In the genomic region with DNA sequence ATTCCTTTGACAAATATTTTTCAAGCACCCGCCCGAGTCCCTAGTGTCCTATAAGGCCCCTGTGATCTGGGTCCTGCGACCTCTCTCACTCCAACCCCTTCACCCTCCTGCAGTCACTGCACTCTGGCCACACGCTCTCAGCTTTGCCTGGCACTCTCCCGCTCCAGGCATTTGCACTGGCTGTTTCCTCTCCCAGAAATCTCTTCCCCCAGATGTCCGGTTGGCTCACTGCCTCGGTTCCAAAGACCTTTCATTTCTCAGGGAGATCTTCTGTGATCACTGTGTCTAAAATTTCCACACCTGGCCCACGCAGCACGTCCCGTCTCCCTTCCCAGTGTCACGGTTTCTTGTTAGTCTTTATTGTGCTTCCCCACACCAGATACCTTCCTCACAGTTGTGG, we compare ENCODE assay signal across 20 cellular contexts.
A peak's percentile ranks its signal among the peaks of the same experiment; 100 is the strongest.
DNase-seq lines count a peak whose midpoint lies in the region; ATAC-seq and TF ChIP-seq lines count a peak whose summit lies in the region.
"Had no signal": no experiment of that assay in that cellular context is flagged by ENCODE, and none has a peak within 500 bp of the region (broad histone marks: within the 10 kb centered on the region; RNA-seq: fewer than 3 reads in every experiment).

No MANE protein-coding gene starts in this region.

- H3K27me3 Mint-ChIP-seq in endothelial cell (ENCODE audit: unreplicated experiment) = peaks cover 1% of the 10 kb centered on the region
- peaks cover 25% of the 10 kb centered on the region for H3K27me3 Mint-ChIP-seq in activated naive CD4-positive, alpha-beta T cell treated with anti-CD3 and anti-CD28 coated beads, Interleukin-2, amount 10 ng/mL, durations not matched to agents 7 days and 5 days
- H3K27me3 Mint-ChIP-seq: CD4-positive, CD25-positive, alpha-beta regulatory T cell had no signal

- H3K36me3 Mint-ChIP-seq in endothelial cell (ENCODE audit: low read depth, unreplicated experiment) = no peaks in the 10 kb centered on the region
- H3K36me3 Mint-ChIP-seq in activated naive CD4-positive, alpha-beta T cell treated with anti-CD3 and anti-CD28 coated beads, Interleukin-2, amount 10 ng/mL, durations not matched to agents 7 days and 5 days = no peaks in the 10 kb centered on the region
- H3K36me3 Mint-ChIP-seq: CD4-positive, CD25-positive, alpha-beta regulatory T cell; immature natural killer cell; stimulated activated effector memory CD8-positive, alpha-beta T cell treated with anti-CD3 and anti-CD28 coated beads, Interleukin-12 subunit alpha, Interleukin-12 subunit beta, amount 100 ng/mL, for 72 hours had no signal

- H3K4me1 Mint-ChIP-seq in endothelial cell (ENCODE audit: unreplicated experiment) = peaks cover 10% of the 10 kb centered on the region
- no peaks in the 10 kb centered on the region for H3K4me1 Mint-ChIP-seq in activated naive CD4-positive, alpha-beta T cell treated with anti-CD3 and anti-CD28 coated beads, Interleukin-2, amount 10 ng/mL, durations not matched to agents 7 days and 5 days
- H3K4me1 Mint-ChIP-seq: immature natural killer cell had no signal

- TF ChIP-seq CTCF in endothelial cell (IDR thresholded peaks at IDR 0.05; ENCODE audit: unreplicated experiment) = no peak

- H3K9me3 Mint-ChIP-seq in endothelial cell (ENCODE audit: unreplicated experiment) = no peaks in the 10 kb centered on the region
- no peaks in the 10 kb centered on the region for H3K9me3 Mint-ChIP-seq in activated naive CD4-positive, alpha-beta T cell treated with anti-CD3 and anti-CD28 coated beads, Interleukin-2, amount 10 ng/mL, durations not matched to agents 7 days and 5 days
- H3K9me3 Mint-ChIP-seq: activated naive CD4-positive, alpha-beta T cell treated with anti-CD3 and anti-CD28 coated beads for 36 hours; HFFc6; immature natural killer cell; stimulated activated effector memory CD8-positive, alpha-beta T cell treated with anti-CD3 and anti-CD28 coated beads, Interleukin-12 subunit alpha, Interleukin-12 subunit beta, amount 100 ng/mL, for 72 hours had no signal

- H3K27ac Mint-ChIP-seq in endothelial cell (ENCODE audit: unreplicated experiment) = no peak overlapping the region
- no peak overlapping the region for H3K27ac Mint-ChIP-seq in activated naive CD4-positive, alpha-beta T cell treated with anti-CD3 and anti-CD28 coated beads, Interleukin-2, amount 10 ng/mL, durations not matched to agents 7 days and 5 days
- H3K27ac Mint-ChIP-seq: activated CD8-positive, alpha-beta T cell treated with anti-CD3 and anti-CD28 coated beads, Interleukin-2, amount 10 ng/mL, durations not matched to agents 7 days and 5 days; activated naive CD4-positive, alpha-beta T cell treated with anti-CD3 and anti-CD28 coated beads for 36 hours; CD4-positive, CD25-positive, alpha-beta regulatory T cell; HFFc6; immature natural killer cell; stimulated activated effector memory CD8-positive, alpha-beta T cell treated with anti-CD3 and anti-CD28 coated beads, Interleukin-12 subunit alpha, Interleukin-12 subunit beta, amount 100 ng/mL, for 72 hours had no signal

- H3K4me3 Mint-ChIP-seq in endothelial cell (ENCODE audit: unreplicated experiment) = no peak overlapping the region
- H3K4me3 Mint-ChIP-seq in activated naive CD4-positive, alpha-beta T cell treated with anti-CD3 and anti-CD28 coated beads, Interleukin-2, amount 10 ng/mL, durations not matched to agents 7 days and 5 days = no peak overlapping the region
- H3K4me3 Mint-ChIP-seq: activated CD8-positive, alpha-beta T cell treated with anti-CD3 and anti-CD28 coated beads, Interleukin-2, amount 10 ng/mL, durations not matched to agents 7 days and 5 days; activated naive CD4-positive, alpha-beta T cell treated with anti-CD3 and anti-CD28 coated beads for 36 hours; CD4-positive, CD25-positive, alpha-beta regulatory T cell; HFFc6; immature natural killer cell; stimulated activated effector memory CD8-positive, alpha-beta T cell treated with anti-CD3 and anti-CD28 coated beads, Interleukin-12 subunit alpha, Interleukin-12 subunit beta, amount 100 ng/mL, for 72 hours had no signal

- no peak for ATAC-seq in GM18907 (IDR thresholded peaks at IDR 0.05; ENCODE audit: unreplicated experiment)
- ATAC-seq: activated CD8-positive, alpha-beta T cell treated with anti-CD3 and anti-CD28 coated beads, Interleukin-2, amount 10 ng/mL, durations not matched to agents 7 days and 5 days; PC-3 had no signal

- DNase-seq in Daoy (ENCODE audit: low read depth) (peak; percentile 21), NCI-H69 (lab: John Stamatoyannopoulos, UW) (peak; percentile 24), endothelial cell (ENCODE audit: low spot score) (peak; percentile 18), occipital lobe (lab: John Stamatoyannopoulos, UW) (peak; percentile 32), dedifferentiated amniotic fluid mesenchymal stem cell (ENCODE audit: extremely low spot score) (no peak)
- no peak for DNase-seq in activated naive CD4-positive, alpha-beta T cell treated with anti-CD3 and anti-CD28 coated beads, Interleukin-2, amount 10 ng/mL, durations not matched to agents 7 days and 5 days
- DNase-seq: activated CD4-positive, CD25-positive, alpha-beta regulatory T cell; activated CD8-positive, alpha-beta T cell treated with anti-CD3 and anti-CD28 coated beads, Interleukin-2, amount 10 ng/mL, durations not matched to agents 7 days and 5 days; activated naive CD4-positive, alpha-beta T cell treated with anti-CD3 and anti-CD28 coated beads for 36 hours; activated T-cell treated with anti-CD3 and anti-CD28 coated beads, Interleukin-2, amount 50 U/mL, for 1 hour; CD4-positive, CD25-positive, alpha-beta regulatory T cell; DMS153; GF-D8; HFFc6; immature natural killer cell; NCI-H82; pancreas; PC-3 had no signal

- CTCF ChIA-PET in activated naive CD4-positive, alpha-beta T cell treated with anti-CD3 and anti-CD28 coated beads, Interleukin-2, amount 10 ng/mL, durations not matched to agents 7 days and 5 days (lab: Charles Lee) = no interaction called here

Comparison
In these comparisons a context has a peak if more than half of its experiments do, and no peak if none do; other contexts are left out.
1. DNase-seq: peak in Daoy (single experiment), NCI-H69 (single experiment), endothelial cell (single experiment) and occipital lobe (single experiment); none in dedifferentiated amniotic fluid mesenchymal stem cell (single experiment) and activated naive CD4-positive, alpha-beta T cell treated with anti-CD3 and anti-CD28 coated beads, Interleukin-2, amount 10 ng/mL, durations not matched to agents 7 days and 5 days (single experiment).